In the genomic region with DNA sequence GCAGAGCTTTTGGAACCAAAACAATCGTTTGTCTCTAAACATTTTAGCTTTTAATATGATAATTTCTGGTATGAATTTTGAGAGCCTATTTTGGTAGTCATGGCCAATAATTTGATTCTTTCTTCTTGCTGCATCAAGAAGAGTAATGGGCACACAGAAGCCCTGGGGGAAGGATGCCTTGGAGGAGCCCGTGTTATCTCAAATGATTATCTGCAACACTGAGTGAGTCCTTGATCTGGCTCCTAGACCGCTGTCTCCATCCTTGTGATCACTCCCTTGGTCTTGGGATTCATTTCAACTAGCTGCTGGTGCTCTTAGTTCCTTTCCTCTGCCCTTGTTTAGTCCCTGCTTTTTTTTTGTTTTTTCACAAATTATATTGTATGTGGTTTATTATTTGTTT, we compare ENCODE assay signal across 19 cellular contexts.
"Had no signal": no experiment of that assay in that cellular context is flagged by ENCODE, and none has a peak within 500 bp of the region (broad histone marks: within the 10 kb centered on the region; RNA-seq: fewer than 3 reads in every experiment).

No MANE protein-coding gene starts in this region.

- DNase-seq: cortex of kidney; effector memory CD4-positive, alpha-beta T cell; heart left ventricle; hippocampal formation; mammary epithelial cell; naive thymus-derived CD4-positive, alpha-beta T cell; nephron progenitor cell; psoas muscle; stimulated activated CD4-positive, alpha-beta T cell treated with anti-CD3 and anti-CD28 coated beads, Interleukin-2, amount 100 ng/mL, for 48 hours; stimulated activated CD8-positive, alpha-beta memory T cell treated with anti-CD3 and anti-CD28 coated beads, Interleukin-4, amount 100 ng/mL, for 48 hours; stimulated activated naive CD8-positive, alpha-beta T cell treated with anti-CD3 and anti-CD28 coated beads, Interleukin-15, Interleukin-2, amounts not matched to agents 100 U/mL and 50 U/mL, for 24 hours; tibial artery; upper lobe of right lung had no signal

- H3K27me3 ChIP-seq: heart left ventricle, neutrophil, tibial artery, upper lobe of right lung, vagina had no signal

- H3K36me3 ChIP-seq: heart left ventricle, neutrophil, tibial artery, upper lobe of right lung, vagina had no signal

- ATAC-seq: esophagus mucosa; heart left ventricle; left lobe of liver; naive thymus-derived CD4-positive, alpha-beta T cell; psoas muscle; stimulated activated effector memory CD8-positive, alpha-beta T cell treated with anti-CD3 and anti-CD28 coated beads, Interleukin-12 subunit alpha, Interleukin-12 subunit beta, amount 100 ng/mL, for 72 hours; stimulated activated naive CD8-positive, alpha-beta T cell treated with anti-CD3 and anti-CD28 coated beads, Interleukin-15, Interleukin-2, amounts not matched to agents 100 U/mL and 50 U/mL, for 24 hours; upper lobe of right lung had no signal

- H3K4me3 ChIP-seq: heart left ventricle, psoas muscle, smooth muscle cell, tibial artery, upper lobe of right lung, vagina had no signal

- H3K4me1 ChIP-seq: psoas muscle, upper lobe of right lung, vagina had no signal

- H3K27ac ChIP-seq: neutrophil, psoas muscle, tibial artery, upper lobe of right lung, vagina had no signal

- H3K9me3 ChIP-seq: heart left ventricle, neutrophil, psoas muscle, tibial artery, upper lobe of right lung, vagina had no signal
